Comparison of ENCODE assay signal across 1 cellular context in genomic region chrX:15576019-15576418, GRCh38.
TF ChIP-seq lines count a peak whose summit lies in the region.

No MANE protein-coding gene starts in this region.

TF ChIP-seq in IMR-90, 13 proteins besides CTCF, POLR2A, EP300 and RAD21:
- no peak for TF ChIP-seq NFE2L2 (IDR thresholded peaks at IDR 0.05; ENCODE audit: low read depth, low read length)
- no peak for TF ChIP-seq SMC3 (IDR thresholded peaks at IDR 0.05; ENCODE audit: low read depth, low read length)
- TF ChIP-seq FOS (IDR thresholded peaks at IDR 0.05; ENCODE audit: low read depth, low read length), result no peak
- TF ChIP-seq USF2 (IDR thresholded peaks at IDR 0.05; ENCODE audit: low read depth, low read length), result no peak
- TF ChIP-seq ELK1 (IDR thresholded peaks at IDR 0.05; ENCODE audit: borderline replicate concordance, low read depth, low read length), result no peak
- TF ChIP-seq BHLHE40 (IDR thresholded peaks at IDR 0.05; ENCODE audit: low read depth, low read length), result no peak
- TF ChIP-seq MAZ (IDR thresholded peaks at IDR 0.05; ENCODE audit: borderline replicate concordance, low read depth, low read length), result no peak
- no peak for TF ChIP-seq RFX5 (IDR thresholded peaks at IDR 0.05; ENCODE audit: low read depth, low read length)
- no peak for TF ChIP-seq MAFK (IDR thresholded peaks at IDR 0.05; ENCODE audit: low read depth, low read length)
TF ChIP-seq in IMR-90: peak in this region for 0.
